Comparison of ENCODE assay signal across 9 cellular contexts in the genomic region with DNA sequence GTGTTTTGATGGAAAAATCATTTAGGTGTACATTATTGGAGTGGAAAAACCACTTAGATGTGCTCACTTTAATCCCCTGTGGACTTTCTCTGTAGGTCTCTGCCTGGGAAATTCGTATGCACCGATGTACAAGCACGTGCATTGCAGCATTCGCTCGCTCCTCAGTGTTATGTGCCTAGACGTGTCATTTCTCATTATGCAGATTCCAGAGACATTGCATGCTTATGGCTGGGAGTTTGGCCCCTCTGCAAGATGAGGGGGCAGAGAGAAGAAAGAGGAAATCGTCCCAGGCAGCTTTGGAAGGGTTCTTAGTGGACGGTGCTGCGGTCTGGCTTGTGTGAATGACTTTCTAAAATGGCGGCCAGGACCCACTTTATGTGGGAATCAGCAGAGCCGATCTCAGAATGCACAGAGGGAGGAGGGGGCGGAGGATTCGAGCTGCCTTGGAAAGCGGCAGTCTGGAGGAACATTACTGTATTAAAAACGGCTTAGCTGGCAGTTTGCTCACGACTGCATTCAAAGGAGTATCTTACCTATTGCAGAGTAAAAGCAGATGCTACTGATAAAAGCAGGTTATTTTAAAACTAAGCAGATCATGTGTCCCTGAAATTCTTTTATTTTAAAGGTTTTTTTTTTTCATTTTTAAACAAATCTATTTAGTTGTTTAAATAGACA. TPM values are rescaled to one million over a fixed set of nuclear protein-coding genes. Genes with fewer than 3 reads are reported as not detected.
A peak's percentile ranks its signal among the peaks of the same experiment; 100 is the strongest.
DNase-seq lines count a peak whose midpoint lies in the region; ATAC-seq, FAIRE-seq and TF ChIP-seq lines count a peak whose summit lies in the region.
"Had no signal": no experiment of that assay in that cellular context is flagged by ENCODE, and none has a peak within 500 bp of the region (broad histone marks: within the 10 kb centered on the region; RNA-seq: fewer than 3 reads in every experiment).

No MANE protein-coding gene starts in this region.

- WGBS in spleen, 5 donors = 1 to 7% (median 2%) methylated on average over 16 of the region's 16 CpGs

- H3K4me1 ChIP-seq in kidney (ENCODE audit: control insufficient read depth in 1 of 2, insufficient read depth in 1 of 2, low read depth in 1 of 2, low read length in 2 of 2) (peaks cover 6 to 16% of the 10 kb centered on the region in 2 donors), spleen (peaks cover 40 to 85% (median 71%) of the 10 kb centered on the region in 6 donors)

- H3K27ac ChIP-seq in kidney (ENCODE audit: low read depth in 2 of 2, low read length in 2 of 2) (peak overlapping the region; percentile 90 to 97), spleen (peak overlapping the region; percentile 90 to 99 (median 98))

- H3K9ac ChIP-seq in kidney (ENCODE audit: low read length in 2 of 2) = peak overlapping the region; percentile 22 to 96

- peaks cover 61% of the 10 kb centered on the region for H3K4me1 Mint-ChIP-seq in brain

- peaks cover 0 to 2% (median 0%) of the 10 kb centered on the region in 5 experiments for H3K9me3 Mint-ChIP-seq in brain

- intact Hi-C loops in kidney (cut with DNase I) = no loop called here
- intact Hi-C loops in spleen (cut with DNase I; ENCODE audit: low total_unique reads) = loop anchor here (2.0 to 10.0 kb wide), 2 partner anchors 15 to 65 kb away; no protein-coding TSS in a partner anchor

- H3K9me3 ChIP-seq in kidney (ENCODE audit: control insufficient read depth in 1 of 2, low read length in 2 of 2) (no peaks in the 10 kb centered on the region), spleen (no peaks in the 10 kb centered on the region)

- peaks cover 12% of the 10 kb centered on the region for H3K27me3 Mint-ChIP-seq in brain

- no peak for ATAC-seq in GM21515 (IDR thresholded peaks at IDR 0.05; ENCODE audit: unreplicated experiment)
- no peak for ATAC-seq in GM18909 (IDR thresholded peaks at IDR 0.05; ENCODE audit: poor library complexity, unreplicated experiment)

- FAIRE-seq in kidney (lab: Jason Lieb, UNC) = no peak
- FAIRE-seq: endometrium had no signal

- DNase-seq in ELR (ENCODE audit: low read depth) (peak; percentile 77), NCI-H1048 (lab: John Stamatoyannopoulos, UW) (peak; percentile 55), SK-N-DZ (ENCODE audit: low spot score) (peak; percentile 85), kidney (no peak), spleen (peak; percentile 78)

- TF ChIP-seq CTCF in brain (conservative IDR thresholded peaks at IDR 0.05) = no peak
- no peak for TF ChIP-seq CTCF in kidney (IDR thresholded peaks at IDR 0.05; ENCODE audit: borderline replicate concordance, extremely low read depth, insufficient read depth)
- no peak for TF ChIP-seq CTCF in spleen (IDR thresholded peaks at IDR 0.05 in 8 of 11, conservative IDR thresholded peaks at IDR 0.05 in 3 of 11)

- no peaks in the 10 kb centered on the region for H3K27me3 ChIP-seq in spleen (replicated peaks in 1 of 7)

- H3K36me3 ChIP-seq in kidney (ENCODE audit: control insufficient read depth in 1 of 2, insufficient read depth in 2 of 2, low read length in 2 of 2) = no peaks in the 10 kb centered on the region
- H3K36me3 ChIP-seq in spleen = no peaks in the 10 kb centered on the region

- TF ChIP-seq POLR2A in spleen (IDR thresholded peaks at IDR 0.05) = no peak

- H3K36me3 Mint-ChIP-seq in brain = peaks cover 15% of the 10 kb centered on the region

- H3K4me3 ChIP-seq in kidney (ENCODE audit: low read length in 2 of 2) (peak overlapping the region; percentile 96), spleen (peak overlapping the region; percentile 68 to 92 (median 76))

- H3K4me3 Mint-ChIP-seq in brain = peak overlapping the region; percentile 94 to 97 (median 96)

- peak overlapping the region; percentile 97 to 100 (median 99) for H3K27ac Mint-ChIP-seq in brain

RNA-seq across cellular contexts. Expression of gene SPEN, which starts 2.4 kb away (rescaled TPM):
- polyA plus RNA-seq in SK-N-DZ (2014; cell fraction: cytosol; rRNA removed) = 3.6 and 5.6 TPM in 2 replicates
- 5.1 and 21.4 TPM in 2 replicates for polyA plus RNA-seq in SK-N-DZ (2014; cell fraction: nucleus; rRNA removed)
- 35.1 TPM for polyA plus RNA-seq in brain (ENCODE audit: insufficient read depth, low read depth, low replicate concordance)
- 70.7 TPM for total RNA-seq in kidney
- 9.4 TPM for polyA plus RNA-seq in kidney (ENCODE audit: insufficient read depth, low read depth, low replicate concordance)
- total RNA-seq in spleen = 10 to 100 TPM; 54.1 to 75.9 (median 63.0) TPM
- 10 to 100 TPM in 1 of 3 donors, 1 to 10 TPM in 2; 8.0 to 14.1 (median 9.3) TPM for polyA plus RNA-seq in spleen

RNA-seq across cellular contexts. Expression of gene UQCRHL, which starts 42.5 kb away (rescaled TPM):
- polyA plus RNA-seq in SK-N-DZ (2014; cell fraction: cytosol; rRNA removed) = 4.9 and 5.8 TPM in 2 replicates
- polyA plus RNA-seq in SK-N-DZ (2014; cell fraction: nucleus; rRNA removed) = 4.3 and 5.5 TPM in 2 replicates
- polyA plus RNA-seq in brain (ENCODE audit: insufficient read depth, low read depth, low replicate concordance) (5.8 TPM), kidney (ENCODE audit: insufficient read depth, low read depth, low replicate concordance) (11.8 TPM), spleen (1 to 10 TPM; 1.9 to 2.6 (median 2.4) TPM)
- total RNA-seq in kidney (0.91 TPM), spleen (1 to 10 TPM in 6 of 7 donors, under 1 TPM in 1; 0.67 to 2.6 (median 1.2) TPM)
